11 cellular contexts compared by ENCODE assay signal in the genomic region with DNA sequence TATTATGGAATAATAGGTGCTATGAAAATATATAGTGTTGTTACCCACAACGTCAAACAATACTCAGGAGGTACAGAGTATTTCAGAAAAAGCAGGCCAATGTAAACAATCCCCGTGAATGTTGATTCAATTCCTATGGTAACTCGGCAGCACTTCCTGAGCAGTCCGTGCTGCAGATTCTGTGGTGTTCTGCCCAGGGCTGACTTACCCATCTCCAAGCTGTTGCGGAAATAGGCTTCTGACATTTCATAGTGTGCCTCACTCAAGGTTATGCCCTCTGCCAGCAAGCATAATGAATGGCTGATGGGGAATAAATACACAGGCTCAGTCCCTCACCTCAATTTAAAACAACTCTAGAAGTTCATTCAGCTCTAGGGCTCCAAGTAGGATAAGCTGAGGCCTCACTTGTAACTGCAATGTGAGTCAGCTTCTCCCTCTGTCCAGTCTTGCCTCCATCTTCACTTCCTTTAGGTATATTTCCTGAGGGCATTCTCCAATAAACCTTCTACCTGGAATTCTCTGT.
DNase-seq lines count a peak whose midpoint lies in the region; ATAC-seq lines count a peak whose summit lies in the region.
"Had no signal": no experiment of that assay in that cellular context is flagged by ENCODE, and none has a peak within 500 bp of the region (broad histone marks: within the 10 kb centered on the region; RNA-seq: fewer than 3 reads in every experiment).

No MANE protein-coding gene starts in this region.

- ATAC-seq in activated naive CD4-positive, alpha-beta T cell treated with anti-CD3 and anti-CD28 coated beads, Interleukin-2, amount 50 U/mL, for 72 hours, result peak; percentile 64 to 80
- ATAC-seq in T-cell (replicated peaks in 1 of 4) (peak; percentile 60 to 99 (median 80)), left ventricle myocardium superior (peak; percentile 43), GM18502 (IDR thresholded peaks at IDR 0.05; ENCODE audit: poor library complexity, unreplicated experiment) (no peak)

- intact Hi-C loops in left ventricle myocardium superior (cut with micrococcal nuclease), result no loop called here

- no peaks in the 10 kb centered on the region for H3K27me3 ChIP-seq in stomach smooth muscle (ENCODE audit: control insufficient read depth in 1 of 2, insufficient read depth in 2 of 2, low read length in 2 of 2)

- POLR2A ChIA-PET in T-cell (lab: Charles Lee), result no interaction called here

- no peaks in the 10 kb centered on the region for H3K27me3 Mint-ChIP-seq in T-cell
- H3K27me3 Mint-ChIP-seq: CD8-positive, alpha-beta memory T cell had no signal

- H3K27ac Mint-ChIP-seq in activated naive CD4-positive, alpha-beta T cell treated with anti-CD3 and anti-CD28 coated beads, Interleukin-2, amount 50 U/mL, for 72 hours, result no peak overlapping the region
- peak overlapping the region in 1 of 2 donors; percentile 41 for H3K27ac Mint-ChIP-seq in T-cell
- H3K27ac Mint-ChIP-seq: CD8-positive, alpha-beta memory T cell had no signal

- H3K27ac ChIP-seq in stomach smooth muscle (ENCODE audit: low read length), result peak overlapping the region; percentile 6
- H3K27ac ChIP-seq: PC-9, skin epidermis had no signal

- peaks cover 3 to 35% (median 19%) of the 10 kb centered on the region in 3 donors for H3K4me1 Mint-ChIP-seq in T-cell
- H3K4me1 Mint-ChIP-seq: CD8-positive, alpha-beta memory T cell had no signal

- peaks cover 0 to 11% of the 10 kb centered on the region in 2 donors for H3K36me3 Mint-ChIP-seq in activated naive CD4-positive, alpha-beta T cell treated with anti-CD3 and anti-CD28 coated beads, Interleukin-2, amount 50 U/mL, for 72 hours
- H3K36me3 Mint-ChIP-seq in T-cell, result no peaks in the 10 kb centered on the region
- H3K36me3 Mint-ChIP-seq: CD8-positive, alpha-beta memory T cell had no signal

- no peaks in the 10 kb centered on the region for H3K36me3 ChIP-seq in stomach smooth muscle (ENCODE audit: control insufficient read depth in 2 of 2, insufficient read depth in 2 of 2, low read length in 2 of 2)

- CTCF ChIA-PET in T-cell (lab: Charles Lee), result no interaction called here

- H3K4me3 ChIP-seq in stomach smooth muscle (ENCODE audit: low read length in 2 of 2), result peak overlapping the region; percentile 9 to 40
- H3K4me3 ChIP-seq: PC-9, skin epidermis had no signal

- no peak overlapping the region for H3K9ac ChIP-seq in stomach smooth muscle (ENCODE audit: low read length in 2 of 2)

- peaks cover 3 to 5% of the 10 kb centered on the region in 2 donors for H3K9me3 Mint-ChIP-seq in activated naive CD4-positive, alpha-beta T cell treated with anti-CD3 and anti-CD28 coated beads, Interleukin-2, amount 50 U/mL, for 72 hours
- peaks cover 0 to 3% (median 2%) of the 10 kb centered on the region in 3 donors for H3K9me3 Mint-ChIP-seq in T-cell

- H3K4me1 ChIP-seq in stomach smooth muscle (ENCODE audit: control insufficient read depth, insufficient read depth, low read length), result no peaks in the 10 kb centered on the region

- peak overlapping the region in 1 of 3 donors; percentile 44 for H3K4me3 Mint-ChIP-seq in T-cell

- no peaks in the 10 kb centered on the region for H3K9me3 ChIP-seq in stomach smooth muscle (ENCODE audit: control insufficient read depth in 2 of 2, low read length in 2 of 2)

- DNase-seq in activated naive CD4-positive, alpha-beta T cell treated with anti-CD3 and anti-CD28 coated beads, Interleukin-2, amount 50 U/mL, for 72 hours (ENCODE audit: low spot score in 2 of 2), result no peak
- no peak for DNase-seq in activated naive CD4-positive, alpha-beta T cell treated with Interleukin-2 at 50 U/mL for 16 hours
- DNase-seq in T-cell, result peak in 20 of 34 experiments; percentile 2 to 45 (median 12)
- DNase-seq in left ventricle myocardium superior, result no peak
- DNase-seq in HK-2 (ENCODE audit: unreplicated experiment), result no peak
- DNase-seq in GF-D8 (lab: John Stamatoyannopoulos, UW), result no peak

Comparison
In these comparisons a context has a peak if more than half of its experiments do, and no peak if none do; other contexts are left out.
1. DNase-seq: peak in T-cell (20 of 34); none in activated naive CD4-positive, alpha-beta T cell treated with anti-CD3 and anti-CD28 coated beads, Interleukin-2, amount 50 U/mL, for 72 hours (0 of 2), activated naive CD4-positive, alpha-beta T cell treated with Interleukin-2 at 50 U/mL for 16 hours (single experiment), left ventricle myocardium superior (single experiment), HK-2 (single experiment) and GF-D8 (single experiment).